Comparison of ENCODE assay signal across 8 cellular contexts in the genomic region with DNA sequence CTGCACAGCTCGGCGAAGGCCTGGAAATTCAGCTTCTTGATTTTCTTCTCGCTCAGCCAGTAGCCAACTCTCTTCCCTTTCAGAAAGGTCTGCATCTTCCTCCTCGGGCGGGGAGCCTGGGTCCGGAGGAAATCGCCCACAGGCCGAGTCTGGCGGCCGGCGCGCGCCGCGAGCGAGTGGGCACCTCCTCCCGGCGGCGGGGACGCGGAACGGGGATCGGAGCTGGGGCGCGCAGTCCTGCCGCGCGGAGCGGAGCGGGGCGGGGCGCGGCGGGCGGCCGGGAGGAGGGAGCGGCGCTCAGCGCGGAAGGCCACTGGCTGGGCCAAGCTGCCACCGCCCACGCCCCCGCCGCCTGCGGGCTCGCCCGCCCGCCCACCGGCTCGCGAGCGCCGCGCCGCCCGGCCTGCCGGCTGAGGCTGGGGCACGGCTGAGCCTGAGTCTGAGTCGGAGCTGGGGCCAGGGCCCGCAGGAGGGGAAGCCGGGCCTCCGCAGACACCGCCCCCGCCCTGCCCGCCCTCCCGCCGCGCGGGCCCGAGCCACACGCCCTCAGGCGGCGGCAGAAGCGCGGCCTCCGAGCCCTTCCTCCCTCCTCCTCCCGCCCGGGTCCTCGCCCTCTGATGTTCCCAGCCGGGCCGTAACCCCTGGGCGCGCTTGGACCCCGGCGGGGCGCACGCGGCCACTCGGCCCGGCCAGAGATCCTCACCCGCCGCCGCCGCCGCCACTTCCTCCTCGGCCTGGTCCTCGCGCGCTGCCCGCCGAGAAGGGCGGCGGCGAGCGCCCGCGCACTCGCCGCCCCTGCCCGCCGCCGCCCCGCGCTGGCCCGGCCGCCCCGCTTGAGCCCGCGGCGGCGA. TPM values are rescaled to one million over a fixed set of nuclear protein-coding genes. Genes with fewer than 3 reads are reported as not detected.
A peak's percentile ranks its signal among the peaks of the same experiment; 100 is the strongest.
DNase-seq lines count a peak whose midpoint lies in the region; ATAC-seq lines count a peak whose summit lies in the region.

No MANE protein-coding gene starts in this region.

- H3K4me3 ChIP-seq in CD4-positive, CD25-positive, alpha-beta regulatory T cell (ENCODE audit: low read depth, low read length) = peak overlapping the region; percentile 55

- peaks cover 15% of the 10 kb centered on the region for H3K27me3 Mint-ChIP-seq in CD4-positive, CD25-positive, alpha-beta regulatory T cell
- no peaks in the 10 kb centered on the region for H3K27me3 Mint-ChIP-seq in effector memory CD8-positive, alpha-beta T cell

- H3K4me1 ChIP-seq in CD4-positive, CD25-positive, alpha-beta regulatory T cell (ENCODE audit: control insufficient read depth, insufficient read depth, low read length, poor library complexity, severe bottlenecking) = peaks cover 37% of the 10 kb centered on the region

- no peaks in the 10 kb centered on the region for H3K36me3 ChIP-seq in CD4-positive, CD25-positive, alpha-beta regulatory T cell (ENCODE audit: control insufficient read depth, insufficient read depth, low read length)

- no peaks in the 10 kb centered on the region for H3K9me3 ChIP-seq in CD4-positive, CD25-positive, alpha-beta regulatory T cell (ENCODE audit: control insufficient read depth in 2 of 2, low read length in 2 of 2)

- H3K27ac ChIP-seq in CD4-positive, CD25-positive, alpha-beta regulatory T cell (ENCODE audit: insufficient read depth, low read length, poor library complexity, severe bottlenecking) = peak overlapping the region; percentile 67

- peak overlapping the region in 1 of 3 donors; percentile 77 for H3K27ac Mint-ChIP-seq in CD4-positive, CD25-positive, alpha-beta regulatory T cell
- H3K27ac Mint-ChIP-seq in effector memory CD8-positive, alpha-beta T cell = peak overlapping the region; percentile 56 to 90

- H3K9me3 Mint-ChIP-seq in CD4-positive, CD25-positive, alpha-beta regulatory T cell = peaks cover 0 to 2% (median 0%) of the 10 kb centered on the region in 7 donors
- H3K9me3 Mint-ChIP-seq in effector memory CD8-positive, alpha-beta T cell = no peaks in the 10 kb centered on the region

- peak; percentile 83 to 86 for ATAC-seq in CD4-positive, CD25-positive, alpha-beta regulatory T cell (ENCODE audit: low read depth in 2 of 2)
- ATAC-seq in GM19397 (IDR thresholded peaks at IDR 0.05; ENCODE audit: unreplicated experiment) (peak; percentile 83), HG03558 (IDR thresholded peaks at IDR 0.05; ENCODE audit: extremely low read depth, unreplicated experiment) (peak; percentile 53)
- ATAC-seq in effector memory CD8-positive, alpha-beta T cell (replicated peaks) = peak; percentile 77

- H3K4me3 Mint-ChIP-seq in CD4-positive, CD25-positive, alpha-beta regulatory T cell = peak overlapping the region; percentile 83 to 94 (median 89)
- peak overlapping the region; percentile 81 to 86 for H3K4me3 Mint-ChIP-seq in effector memory CD8-positive, alpha-beta T cell

- H3K36me3 Mint-ChIP-seq in CD4-positive, CD25-positive, alpha-beta regulatory T cell = peaks cover under 1% of the 10 kb centered on the region
- peaks cover 18% of the 10 kb centered on the region for H3K36me3 Mint-ChIP-seq in effector memory CD8-positive, alpha-beta T cell (ENCODE audit: insufficient read depth)

- peak; percentile 78 to 89 (median 86) for DNase-seq in CD4-positive, CD25-positive, alpha-beta regulatory T cell
- DNase-seq in NCI-H82 treated with DMSO at 0.1 percent for 48 hours (lab: John Stamatoyannopoulos, UW; ENCODE audit: unreplicated experiment) (peak; percentile 42), mesenteric fat pad (ENCODE audit: low spot score) (peak; percentile 96)
- peak; percentile 93 for DNase-seq in activated CD8-positive, alpha-beta memory T cell treated with anti-CD3 and anti-CD28 coated beads for 24 hours
- peak; percentile 76 to 84 (median 81) for DNase-seq in effector memory CD8-positive, alpha-beta T cell
- peak; percentile 61 for DNase-seq in stimulated activated CD8-positive, alpha-beta memory T cell treated with anti-CD3 and anti-CD28 coated beads, Interleukin-15, amount 100 ng/mL, for 1 hour (ENCODE audit: low read depth)

- H3K27me3 ChIP-seq in CD4-positive, CD25-positive, alpha-beta regulatory T cell (ENCODE audit: control insufficient read depth, insufficient read depth, low read length) = no peaks in the 10 kb centered on the region

- peaks cover 8 to 34% (median 18%) of the 10 kb centered on the region in 4 donors for H3K4me1 Mint-ChIP-seq in CD4-positive, CD25-positive, alpha-beta regulatory T cell
- H3K4me1 Mint-ChIP-seq in effector memory CD8-positive, alpha-beta T cell (ENCODE audit: low read depth in 2 of 2) = peaks cover 25 to 29% of the 10 kb centered on the region in 2 donors

RNA-seq across cellular contexts. Expression of gene ITPK1, which starts 0.4 kb away (rescaled TPM):
- 54.1 TPM for total RNA-seq in CD4-positive, CD25-positive, alpha-beta regulatory T cell
- polyA plus RNA-seq in CD4-positive, CD25-positive, alpha-beta regulatory T cell = 10 to 100 TPM; 19.5 to 24.5 (median 21.3) TPM
- total RNA-seq in mesenteric fat pad = 267 TPM

Comparison
In these comparisons a context has a peak if more than half of its experiments do, and no peak if none do; other contexts are left out.
1. Peak in every context shown above with its lines: DNase-seq, ATAC-seq, H3K4me3 ChIP-seq and H3K27ac ChIP-seq.
2. DNase-seq: peak in every context shown above with its lines; median percentile 96 in mesenteric fat pad; 93 in activated CD8-positive, alpha-beta memory T cell treated with anti-CD3 and anti-CD28 coated beads for 24 hours; 86 in CD4-positive, CD25-positive, alpha-beta regulatory T cell; 81 in effector memory CD8-positive, alpha-beta T cell; 61 in stimulated activated CD8-positive, alpha-beta memory T cell treated with anti-CD3 and anti-CD28 coated beads, Interleukin-15, amount 100 ng/mL, for 1 hour; 42 in NCI-H82 treated with DMSO at 0.1 percent for 48 hours.